ENCODE assay signal across 8 cellular contexts in the genomic region with DNA sequence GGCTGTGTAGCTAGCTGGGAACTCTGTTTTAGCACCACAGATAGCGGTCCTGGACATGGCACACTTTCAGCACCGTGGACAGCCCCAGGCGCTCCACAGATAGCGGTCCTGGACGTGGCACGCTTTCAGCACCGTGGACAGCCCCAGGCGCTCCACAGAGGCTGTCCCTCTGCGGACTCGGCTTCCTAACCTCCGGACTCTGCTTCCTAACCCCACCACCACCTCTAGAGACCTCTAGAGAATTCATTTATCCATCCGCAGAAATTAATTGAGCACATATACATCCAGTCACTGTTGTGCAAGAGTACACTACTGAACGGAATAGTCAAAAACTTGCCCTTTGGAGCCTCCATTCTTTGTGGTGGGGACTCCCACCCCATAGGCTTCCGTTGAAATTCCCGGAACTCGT. TPM values are rescaled to one million over a fixed set of nuclear protein-coding genes. Genes with fewer than 3 reads are reported as not detected.
A peak's percentile ranks its signal among the peaks of the same experiment; 100 is the strongest.
DNase-seq lines count a peak whose midpoint lies in the region; ATAC-seq and TF ChIP-seq lines count a peak whose summit lies in the region.

No MANE protein-coding gene starts in this region.

- H3K4me3 ChIP-seq in AG04450 (ENCODE audit: low read depth, low read length) = no peak overlapping the region
- H3K4me3 ChIP-seq in esophagus muscularis mucosa = no peak overlapping the region

- H3K27ac ChIP-seq in AG04450 (ENCODE audit: low read depth, low read length) = no peak overlapping the region
- H3K27ac ChIP-seq in caudate nucleus (ENCODE audit: low read depth, low read length) = no peak overlapping the region
- no peak overlapping the region for H3K27ac ChIP-seq in esophagus muscularis mucosa (replicated peaks in 1 of 4)

- WGBS in esophagus muscularis mucosa = 21% methylated on average over 16 of the region's 16 CpGs

- H3K9me3 ChIP-seq in AG04450 (ENCODE audit: control insufficient read depth, insufficient read depth, low read length) (no peaks in the 10 kb centered on the region; the same call in 1 of the 2 replicates), esophagus muscularis mucosa (no peaks in the 10 kb centered on the region)

- POLR2A ChIA-PET in AG04450 (lab: Yijun Ruan, JAX) = interaction anchor here (0.6 kb wide), 1 partner anchor 426 kb away, joined by 3 read pairs; no protein-coding TSS in a partner anchor

- no peaks in the 10 kb centered on the region for H3K4me1 ChIP-seq in esophagus muscularis mucosa

- TF ChIP-seq EP300 in esophagus muscularis mucosa (IDR thresholded peaks at IDR 0.05) = no peak

- intact Hi-C loops in left colon (cut with DNase I, micrococcal nuclease) (no loop called here), esophagus muscularis mucosa (cut with DNase I) (no loop called here)

- DNase-seq in AG04450 (ENCODE audit: low read depth, low spot score) = peak; percentile 53
- peak; percentile 89 for DNase-seq in HuH-7.5 (ENCODE audit: low spot score)
- peak; percentile 58 to 68 for DNase-seq in activated CD4-positive, alpha-beta T cell treated with anti-CD3 and anti-CD28 coated beads for 24 hours (ENCODE audit: low read depth in 2 of 2)
- DNase-seq in caudate nucleus (lab: John Stamatoyannopoulos, UW) = peak in 40 of 61 donors; percentile 9 to 72 (median 43)
- DNase-seq in left colon = peak; percentile 80 to 94
- peak; percentile 75 for DNase-seq in stimulated activated CD4-positive, alpha-beta T cell treated with anti-CD3 and anti-CD28 coated beads, Interleukin-4, amount 100 ng/mL, for 24 hours
- no peak for DNase-seq in NCI-H2029 treated with DMSO at 0.1 percent for 48 hours (lab: John Stamatoyannopoulos, UW)
- no peak for DNase-seq in esophagus muscularis mucosa (ENCODE audit: extremely low spot score)

- H3K36me3 ChIP-seq in esophagus muscularis mucosa = no peaks in the 10 kb centered on the region

- no peak for TF ChIP-seq POLR2A in esophagus muscularis mucosa (IDR thresholded peaks at IDR 0.05; ENCODE audit: low read depth)

- CTCF ChIA-PET in AG04450 (lab: Charles Lee) = interaction anchor here (2.8 kb wide), 1 partner anchor 177 kb away, joined by 9 read pairs; no protein-coding TSS in a partner anchor

- peak; percentile 95 for ATAC-seq in left colon

- TF ChIP-seq CTCF in AG04450 (IDR thresholded peaks at IDR 0.05; ENCODE audit: low read depth, low read length) (no peak), esophagus muscularis mucosa (IDR thresholded peaks at IDR 0.05) (no peak)

- H3K27me3 ChIP-seq in AG04450 (ENCODE audit: control insufficient read depth, insufficient read depth, low read length) (peaks cover 11% of the 10 kb centered on the region), esophagus muscularis mucosa (peaks cover 0 to 54% (median 0%) of the 10 kb centered on the region in 4 donors)

RNA-seq across cellular contexts. Expression of a gene that starts 27.4 kb away (rescaled TPM):
- not detected in 2 replicates for polyA plus RNA-seq in AG04450 (2011; rRNA removed)
- polyA minus RNA-seq in AG04450 (2011; rRNA and poly(A)+ RNA removed) = not detected in 2 replicates
- total RNA-seq in left colon (not detected), esophagus muscularis mucosa (not detected)

Comparison
In these comparisons a context has a peak if more than half of its experiments do, and no peak if none do; other contexts are left out.
1. DNase-seq: peak in AG04450 (single experiment), HuH-7.5 (single experiment), activated CD4-positive, alpha-beta T cell treated with anti-CD3 and anti-CD28 coated beads for 24 hours (2 of 2), caudate nucleus (40 of 61), left colon (2 of 2) and stimulated activated CD4-positive, alpha-beta T cell treated with anti-CD3 and anti-CD28 coated beads, Interleukin-4, amount 100 ng/mL, for 24 hours (single experiment); none in NCI-H2029 treated with DMSO at 0.1 percent for 48 hours (single experiment) and esophagus muscularis mucosa (single experiment).